In genomic region chr4:2598661-2599654, GRCh38 we compare ENCODE assay signal across 8 cellular contexts.
DNase-seq lines count a peak whose midpoint lies in the region; ATAC-seq and TF ChIP-seq lines count a peak whose summit lies in the region.

No MANE protein-coding gene starts in this region.

- H3K36me3 Mint-ChIP-seq in activated B cell treated with CpG ODN at 0.5 μM for 24 hours (ENCODE audit: low read depth) = peaks cover 26% of the 10 kb centered on the region

- H3K27ac Mint-ChIP-seq in activated B cell treated with CpG ODN at 0.5 μM for 24 hours = peak overlapping the region; percentile 85

- peak; percentile 70 for DNase-seq in CD1c-positive myeloid dendritic cell (ENCODE audit: extremely low spot score)
- DNase-seq in activated B cell treated with CpG ODN at 0.5 μM for 24 hours = peak; percentile 41
- peak in 1 of 2 donors; percentile 18 for DNase-seq in left colon
- no peak for DNase-seq in DMS 273 (lab: John Stamatoyannopoulos, UW; ENCODE audit: unreplicated experiment)
- DNase-seq in DMS79 treated with DMSO at 0.1 percent for 48 hours (lab: John Stamatoyannopoulos, UW) = no peak
- DNase-seq in NCI-H524 treated with DMSO at 0.1 percent for 48 hours (lab: John Stamatoyannopoulos, UW) = no peak

- no peak for TF ChIP-seq CTCF in activated B cell treated with CpG ODN at 0.5 μM for 24 hours (IDR thresholded peaks at IDR 0.05)

- CTCF ChIA-PET in activated B cell treated with CpG ODN at 0.5 μM for 24 hours (lab: Charles Lee) = interaction anchor here (0.6 to 2.0 kb wide), 9 partner anchors 17 to 438 kb away, joined by 3 to 8 read pairs (median 3); no protein-coding TSS in a partner anchor

- intact Hi-C loops in activated B cell treated with CpG ODN at 0.5 μM for 24 hours (cut with micrococcal nuclease) = loop anchor here (1.0 to 10.0 kb wide), 7 partner anchors 46 to 438 kb away; partner anchors contain the start of gene FAM193A
- intact Hi-C loops in left colon (cut with DNase I, micrococcal nuclease) = no loop called here

- ATAC-seq in GM19324 (IDR thresholded peaks at IDR 0.05; ENCODE audit: low FRiP score, unreplicated experiment) = peak; percentile 77
- peak; percentile 76 for ATAC-seq in HG03159 (IDR thresholded peaks at IDR 0.05; ENCODE audit: unreplicated experiment)
- ATAC-seq in activated B cell treated with CpG ODN at 0.5 μM for 24 hours (ENCODE audit: low read depth) = peak; percentile 98
- ATAC-seq in left colon = peak; percentile 16

- H3K9me3 Mint-ChIP-seq in activated B cell treated with CpG ODN at 0.5 μM for 24 hours = no peaks in the 10 kb centered on the region

- POLR2A ChIA-PET in activated B cell treated with CpG ODN at 0.5 μM for 24 hours (lab: Charles Lee) = interaction anchor here (0.5 to 1.3 kb wide), 13 partner anchors 63 to 455 kb away, joined by 3 to 6 read pairs (median 4); partner anchors contain the start of genes FAM193A, RNF4 and TNIP2

- no peaks in the 10 kb centered on the region for H3K27me3 Mint-ChIP-seq in activated B cell treated with CpG ODN at 0.5 μM for 24 hours

- H3K4me3 Mint-ChIP-seq in activated B cell treated with CpG ODN at 0.5 μM for 24 hours = peak overlapping the region; percentile 67

- H3K4me1 Mint-ChIP-seq in activated B cell treated with CpG ODN at 0.5 μM for 24 hours = peaks cover 65% of the 10 kb centered on the region

Comparison
In these comparisons a context has a peak if more than half of its experiments do, and no peak if none do; other contexts are left out.
1. DNase-seq: peak in CD1c-positive myeloid dendritic cell (single experiment) and activated B cell treated with CpG ODN at 0.5 μM for 24 hours (single experiment); none in DMS 273 (single experiment), DMS79 treated with DMSO at 0.1 percent for 48 hours (single experiment) and NCI-H524 treated with DMSO at 0.1 percent for 48 hours (single experiment).
2. ATAC-seq: peak in every context shown above with its lines; median percentile 98 in activated B cell treated with CpG ODN at 0.5 μM for 24 hours; 77 in GM19324; 76 in HG03159; 16 in left colon.